Comparison of ENCODE assay signal across 17 cellular contexts in the genomic region with DNA sequence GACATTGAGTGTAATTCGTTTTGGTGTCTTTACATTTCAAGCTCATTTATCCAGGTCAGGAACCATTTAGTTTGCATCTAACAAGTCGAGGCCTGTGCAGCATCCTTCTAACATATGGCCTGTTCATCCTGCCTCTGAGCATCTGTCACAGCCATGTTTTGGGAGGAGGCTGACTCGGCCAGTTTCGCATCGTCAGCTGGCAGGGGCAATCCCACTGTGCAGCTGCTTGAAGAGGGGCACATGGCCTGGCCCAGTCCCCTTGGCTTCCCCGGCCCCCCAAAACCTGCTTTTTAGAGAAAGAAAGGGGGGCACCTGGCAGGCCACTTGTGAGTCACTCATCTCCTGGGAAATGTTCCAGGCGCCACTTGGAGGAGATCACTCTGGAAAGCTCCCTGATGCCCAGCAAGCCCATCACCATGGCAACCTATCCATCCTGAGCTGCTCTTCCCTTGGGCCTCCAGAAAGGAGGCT. TPM values are rescaled to one million over a fixed set of nuclear protein-coding genes. Genes with fewer than 3 reads are reported as not detected.
DNase-seq lines count a peak whose midpoint lies in the region; ATAC-seq and TF ChIP-seq lines count a peak whose summit lies in the region.
"Had no signal": no experiment of that assay in that cellular context is flagged by ENCODE, and none has a peak within 500 bp of the region (broad histone marks: within the 10 kb centered on the region; RNA-seq: fewer than 3 reads in every experiment).

No MANE protein-coding gene starts in this region.

- H3K36me3 ChIP-seq in ascending aorta, result no peaks in the 10 kb centered on the region
- H3K36me3 ChIP-seq: MG63, neural progenitor cell, right lobe of liver had no signal

- DNase-seq in NCI-H748 (lab: John Stamatoyannopoulos, UW; ENCODE audit: unreplicated experiment) (peak; percentile 6), NCI-H748 treated with DMSO at 0.1 percent for 48 hours (lab: John Stamatoyannopoulos, UW) (no peak), NCI-H524 treated with DMSO at 0.1 percent for 48 hours (lab: John Stamatoyannopoulos, UW) (peak; percentile 99), cerebellar cortex (ENCODE audit: low spot score) (peak; percentile 95), progenitor cell of endocrine pancreas (ENCODE audit: low spot score, unreplicated experiment) (no peak), ascending aorta (ENCODE audit: low spot score in 2 of 2) (no peak), HEK293T (ENCODE audit: extremely low spot score) (no peak)
- DNase-seq: activated CD4-positive, CD25-positive, alpha-beta regulatory T cell treated with anti-CD3 and anti-CD28 coated beads, Interleukin-2, amount 50 U/mL, for 72 hours; central memory CD4-positive, alpha-beta T cell; MG63; right lobe of liver; RPMI8226; stimulated activated CD4-positive, alpha-beta T cell treated with anti-CD3 and anti-CD28 coated beads, Interleukin-1b, Interleukin-23, amount 100 ng/mL, for 48 hours had no signal

- H3K9me3 ChIP-seq in ascending aorta, result no peaks in the 10 kb centered on the region
- H3K9me3 ChIP-seq: MG63, right lobe of liver had no signal

- TF ChIP-seq CTCF in progenitor cell of endocrine pancreas (IDR thresholded peaks at IDR 0.05; ENCODE audit: unreplicated experiment), result no peak
- no peak for TF ChIP-seq CTCF in ascending aorta (IDR thresholded peaks at IDR 0.05)

- peaks cover 6% of the 10 kb centered on the region for H3K36me3 Mint-ChIP-seq in progenitor cell of endocrine pancreas (ENCODE audit: insufficient read depth)

- no peak for ATAC-seq in HG02885 (IDR thresholded peaks at IDR 0.05; ENCODE audit: poor library complexity, unreplicated experiment)
- ATAC-seq: right lobe of liver had no signal

- H3K27me3 Mint-ChIP-seq in progenitor cell of endocrine pancreas, result no peaks in the 10 kb centered on the region

- H3K4me3 ChIP-seq in ascending aorta, result no peak overlapping the region
- H3K4me3 ChIP-seq: MG63, neural progenitor cell, right lobe of liver had no signal

- peak overlapping the region; percentile 16 for H3K27ac Mint-ChIP-seq in progenitor cell of endocrine pancreas
- H3K27ac Mint-ChIP-seq: T-helper 1 cell treated with Interleukin-12 subunit alpha and Interleukin-12 subunit beta and Interleukin-4 antibody, amounts not matched to agents 30 μg/mL and 1 μg/mL, for 36 hours had no signal

- intact Hi-C loops in ascending aorta (cut with DNase I), result no loop called here

- POLR2A ChIA-PET in HEK293T (lab: Yijun Ruan, JAX), result interaction anchor here (1.7 kb wide), 1 partner anchor 17 kb away, joined by 4 read pairs; no protein-coding TSS in a partner anchor

- no peaks in the 10 kb centered on the region for H3K27me3 ChIP-seq in ascending aorta
- H3K27me3 ChIP-seq: MG63, neural progenitor cell, right lobe of liver had no signal

- CTCF ChIA-PET in HEK293T (lab: Yijun Ruan, JAX), result no interaction called here

- no peak overlapping the region for H3K27ac ChIP-seq in ascending aorta
- H3K27ac ChIP-seq: neural progenitor cell, right lobe of liver had no signal

- no peak overlapping the region for H3K4me3 Mint-ChIP-seq in progenitor cell of endocrine pancreas (ENCODE audit: low read depth)
- H3K4me3 Mint-ChIP-seq: activated naive CD4-positive, alpha-beta T cell treated with anti-CD3 and anti-CD28 coated beads, Interleukin-2, amount 50 U/mL, for 24 hours; neural progenitor cell; T-helper 1 cell treated with Interleukin-12 subunit alpha and Interleukin-12 subunit beta and Interleukin-4 antibody, amounts not matched to agents 30 μg/mL and 1 μg/mL, for 36 hours had no signal

- peaks cover 0 to 5% of the 10 kb centered on the region in 2 donors for H3K4me1 ChIP-seq in ascending aorta
- H3K4me1 ChIP-seq: right lobe of liver had no signal

- peaks cover 1% of the 10 kb centered on the region for H3K4me1 Mint-ChIP-seq in progenitor cell of endocrine pancreas (ENCODE audit: low read depth)

- no peaks in the 10 kb centered on the region for H3K9me3 Mint-ChIP-seq in progenitor cell of endocrine pancreas (ENCODE audit: low read depth)
- H3K9me3 Mint-ChIP-seq: activated naive CD4-positive, alpha-beta T cell treated with anti-CD3 and anti-CD28 coated beads, Interleukin-2, amount 50 U/mL, for 24 hours; T-helper 1 cell treated with Interleukin-12 subunit alpha and Interleukin-12 subunit beta and Interleukin-4 antibody, amounts not matched to agents 30 μg/mL and 1 μg/mL, for 36 hours had no signal

TF ChIP-seq in HEK293T, 16 proteins besides CTCF, POLR2A, EP300 and RAD21:
- TF ChIP-seq, protein P1, sequence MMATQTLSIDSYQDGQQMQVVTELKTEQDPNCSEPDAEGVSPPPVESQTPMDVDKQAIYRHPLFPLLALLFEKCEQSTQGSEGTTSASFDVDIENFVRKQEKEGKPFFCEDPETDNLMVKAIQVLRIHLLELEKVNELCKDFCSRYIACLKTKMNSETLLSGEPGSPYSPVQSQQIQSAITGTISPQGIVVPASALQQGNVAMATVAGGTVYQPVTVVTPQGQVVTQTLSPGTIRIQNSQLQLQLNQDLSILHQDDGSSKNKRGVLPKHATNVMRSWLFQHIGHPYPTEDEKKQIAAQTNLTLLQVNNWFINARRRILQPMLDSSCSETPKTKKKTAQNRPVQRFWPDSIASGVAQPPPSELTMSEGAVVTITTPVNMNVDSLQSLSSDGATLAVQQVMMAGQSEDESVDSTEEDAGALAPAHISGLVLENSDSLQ (IDR thresholded peaks at IDR 0.05), result no peak
- TF ChIP-seq BHLHE40 (IDR thresholded peaks at IDR 0.05; ENCODE audit: borderline replicate concordance), result no peak
- TF ChIP-seq ARNT (IDR thresholded peaks at IDR 0.05), result no peak
- no peak for TF ChIP-seq L3MBTL2 (conservative IDR thresholded peaks at IDR 0.05)
- TF ChIP-seq SUZ12 (IDR thresholded peaks at IDR 0.05), result no peak
- TF ChIP-seq FOXM1 (IDR thresholded peaks at IDR 0.05; ENCODE audit: borderline replicate concordance), result no peak
- no peak for TF ChIP-seq HDGF (IDR thresholded peaks at IDR 0.05; ENCODE audit: borderline replicate concordance)
- TF ChIP-seq SP1 (IDR thresholded peaks at IDR 0.05), result no peak
- TF ChIP-seq FOXK2 (IDR thresholded peaks at IDR 0.05), result no peak
- no peak for TF ChIP-seq FOXA1 (IDR thresholded peaks at IDR 0.05)
- TF ChIP-seq ELF4 (IDR thresholded peaks at IDR 0.05), result no peak
- TF ChIP-seq ZNF384 (IDR thresholded peaks at IDR 0.05), result no peak
- no peak for TF ChIP-seq NFRKB (IDR thresholded peaks at IDR 0.05)
- no peak for TF ChIP-seq TARDBP (IDR thresholded peaks at IDR 0.05)
- TF ChIP-seq LEF1 (IDR thresholded peaks at IDR 0.05; ENCODE audit: borderline replicate concordance), result no peak
- TF ChIP-seq CTBP1 (IDR thresholded peaks at IDR 0.05; ENCODE audit: borderline replicate concordance), result no peak

RNA-seq across cellular contexts. Expression of a gene that starts 31.4 kb away (rescaled TPM):
- total RNA-seq in progenitor cell of endocrine pancreas (74.8 and 75.1 TPM in 2 replicates), ascending aorta (243 TPM)

Comparison
In these comparisons a context has a peak if more than half of its experiments do, and no peak if none do; other contexts are left out.
1. DNase-seq: peak in NCI-H748 (single experiment), NCI-H524 treated with DMSO at 0.1 percent for 48 hours (single experiment) and cerebellar cortex (single experiment); none in NCI-H748 treated with DMSO at 0.1 percent for 48 hours (single experiment), progenitor cell of endocrine pancreas (single experiment), ascending aorta (0 of 2) and HEK293T (single experiment).